In the genomic region with DNA sequence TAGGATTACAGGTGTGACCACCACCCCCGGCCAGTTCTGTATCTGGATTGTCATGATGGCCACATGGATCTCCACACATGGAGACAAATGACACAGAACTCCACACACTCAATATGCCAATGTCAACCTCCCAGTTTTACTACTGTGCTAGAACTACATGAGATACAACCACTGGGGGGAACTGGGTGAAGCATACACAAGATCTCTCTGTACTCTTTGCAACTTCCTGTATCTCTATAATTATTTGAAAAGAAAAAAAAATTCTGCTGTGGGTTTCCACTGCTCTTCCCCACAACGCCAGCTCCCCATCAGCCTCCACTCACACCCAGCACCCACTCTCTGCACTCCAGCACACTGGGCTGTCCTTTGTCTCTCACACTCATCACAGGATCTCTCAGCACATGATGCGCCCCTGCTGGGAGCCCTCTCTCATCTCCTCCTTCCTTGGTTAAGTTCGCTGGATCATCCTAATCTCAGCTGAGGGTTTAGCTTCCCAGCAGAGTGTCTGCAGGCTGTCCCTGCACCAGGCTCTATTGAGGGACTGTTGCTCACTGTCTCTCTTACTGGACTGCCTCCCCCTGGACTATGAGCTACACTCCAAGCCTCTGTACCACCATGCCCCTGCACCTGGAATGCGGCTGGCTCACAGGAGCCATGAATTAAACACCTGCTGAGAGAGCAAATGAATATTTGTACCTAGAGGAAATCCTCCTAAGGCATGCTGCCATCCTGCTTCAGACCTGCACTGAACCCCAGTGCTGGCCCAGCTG, we compare ENCODE assay signal across 20 cellular contexts. TPM values are rescaled to one million over a fixed set of nuclear protein-coding genes. Genes with fewer than 3 reads are reported as not detected.
DNase-seq lines count a peak whose midpoint lies in the region; ATAC-seq and TF ChIP-seq lines count a peak whose summit lies in the region.
"Had no signal": no experiment of that assay in that cellular context is flagged by ENCODE, and none has a peak within 500 bp of the region (broad histone marks: within the 10 kb centered on the region; RNA-seq: fewer than 3 reads in every experiment).

No MANE protein-coding gene starts in this region.

- ATAC-seq in CD4-positive, alpha-beta T cell (ENCODE audit: poor library complexity), result peak; percentile 62
- ATAC-seq in activated naive CD8-positive, alpha-beta T cell treated with anti-CD3 and anti-CD28 coated beads, Interleukin-2, amount 10 ng/mL, durations not matched to agents 7 days and 5 days (ENCODE audit: low read depth), result peak; percentile 44
- ATAC-seq in lower lobe of right lung (peak in 1 of 2 donors; percentile 33), HG02763 (IDR thresholded peaks at IDR 0.05; ENCODE audit: unreplicated experiment) (no peak)

- no peak overlapping the region for H3K27ac ChIP-seq in CD4-positive, alpha-beta T cell (ENCODE audit: low read depth, low read length)
- H3K27ac ChIP-seq in CD8-positive, alpha-beta memory T cell (ENCODE audit: low read depth, low read length), result no peak overlapping the region
- peak overlapping the region; percentile 15 for H3K27ac ChIP-seq in lower lobe of right lung
- H3K27ac ChIP-seq: heart right ventricle had no signal

- H3K36me3 ChIP-seq in CD8-positive, alpha-beta memory T cell (ENCODE audit: insufficient read depth, low read length), result peaks cover 37% of the 10 kb centered on the region
- H3K36me3 ChIP-seq in lower lobe of right lung, result peaks cover 100% of the 10 kb centered on the region

- no peak for TF ChIP-seq CTCF in CD4-positive, alpha-beta T cell (IDR thresholded peaks at IDR 0.05)
- no peak for TF ChIP-seq CTCF in lower lobe of right lung (IDR thresholded peaks at IDR 0.05)

- POLR2A ChIA-PET in CD4-positive, alpha-beta T cell (lab: Charles Lee), result interaction anchor here (1.6 to 6.6 kb wide), 2 partner anchors 12 to 29 kb away, joined by 3 to 47 read pairs; a partner anchor contains a TSS
- POLR2A ChIA-PET in CD8-positive, alpha-beta memory T cell (lab: Charles Lee), result no interaction called here
- POLR2A ChIA-PET in activated naive CD8-positive, alpha-beta T cell treated with anti-CD3 and anti-CD28 coated beads, Interleukin-2, amount 10 ng/mL, durations not matched to agents 7 days and 5 days (lab: Charles Lee), result interaction anchor here (0.6 to 4.5 kb wide), 3 partner anchors 11 to 117 kb away, joined by 4 to 36 read pairs (median 4); a partner anchor contains a TSS

- no peaks in the 10 kb centered on the region for H3K27me3 Mint-ChIP-seq in CD4-positive, alpha-beta T cell
- H3K27me3 Mint-ChIP-seq in CD8-positive, alpha-beta memory T cell, result no peaks in the 10 kb centered on the region
- H3K27me3 Mint-ChIP-seq in activated naive CD8-positive, alpha-beta T cell treated with anti-CD3 and anti-CD28 coated beads, Interleukin-2, amount 10 ng/mL, durations not matched to agents 7 days and 5 days, result no peaks in the 10 kb centered on the region
- H3K27me3 Mint-ChIP-seq: activated B cell treated with CpG ODN at 0.5 μM for 24 hours; central memory CD8-positive, alpha-beta T cell; naive B cell; progenitor cell of endocrine pancreas had no signal

- intact Hi-C loops in CD4-positive, alpha-beta T cell (cut with DNase I, micrococcal nuclease), result no loop called here
- intact Hi-C loops in lower lobe of right lung (cut with DNase I), result no loop called here

- no peaks in the 10 kb centered on the region for H3K9me3 Mint-ChIP-seq in CD4-positive, alpha-beta T cell
- H3K9me3 Mint-ChIP-seq in CD8-positive, alpha-beta memory T cell, result no peaks in the 10 kb centered on the region
- no peaks in the 10 kb centered on the region for H3K9me3 Mint-ChIP-seq in activated naive CD8-positive, alpha-beta T cell treated with anti-CD3 and anti-CD28 coated beads, Interleukin-2, amount 10 ng/mL, durations not matched to agents 7 days and 5 days
- H3K9me3 Mint-ChIP-seq: activated B cell treated with CpG ODN at 0.5 μM for 24 hours; central memory CD8-positive, alpha-beta T cell; naive B cell had no signal

- peaks cover 81% of the 10 kb centered on the region for H3K36me3 Mint-ChIP-seq in CD4-positive, alpha-beta T cell (ENCODE audit: low read depth)
- peaks cover 0 to 86% (median 25%) of the 10 kb centered on the region in 3 donors for H3K36me3 Mint-ChIP-seq in CD8-positive, alpha-beta memory T cell
- peaks cover 21% of the 10 kb centered on the region for H3K36me3 Mint-ChIP-seq in activated naive CD8-positive, alpha-beta T cell treated with anti-CD3 and anti-CD28 coated beads, Interleukin-2, amount 10 ng/mL, durations not matched to agents 7 days and 5 days

- no peak for DNase-seq in CD4-positive, alpha-beta T cell
- peak in 1 of 5 donors; percentile 17 for DNase-seq in CD8-positive, alpha-beta memory T cell
- DNase-seq in activated naive CD8-positive, alpha-beta T cell treated with anti-CD3 and anti-CD28 coated beads, Interleukin-2, amount 10 ng/mL, durations not matched to agents 7 days and 5 days, result no peak
- DNase-seq in lower lobe of right lung (no peak), OCI-M2 (lab: John Stamatoyannopoulos, UW; ENCODE audit: unreplicated experiment) (no peak), SHP77 (lab: John Stamatoyannopoulos, UW) (no peak)
- DNase-seq: activated B cell treated with CpG ODN at 0.5 μM for 24 hours; amniotic stem cell; effector CD4-positive, alpha-beta T cell; HCEC 1CT; heart right ventricle; KG1; naive B cell; NCI-H526; SHP77 treated with DMSO at 0.1 percent for 48 hours; stimulated activated CD4-positive, alpha-beta T cell treated with anti-CD3 and anti-CD28 coated beads, Interleukin-4, amount 100 ng/mL, for 4 hours had no signal

- CTCF ChIA-PET in CD4-positive, alpha-beta T cell (lab: Charles Lee), result no interaction called here
- CTCF ChIA-PET in CD8-positive, alpha-beta memory T cell (lab: Charles Lee), result interaction anchor here (0.7 to 1.5 kb wide), 4 partner anchors 29 to 162 kb away, joined by 3 read pairs; no protein-coding TSS in a partner anchor

- H3K4me1 ChIP-seq in CD8-positive, alpha-beta memory T cell (ENCODE audit: insufficient read depth, low read length), result no peaks in the 10 kb centered on the region
- no peaks in the 10 kb centered on the region for H3K4me1 ChIP-seq in lower lobe of right lung
- H3K4me1 ChIP-seq: heart right ventricle had no signal

- no peak overlapping the region for H3K4me3 Mint-ChIP-seq in CD4-positive, alpha-beta T cell
- no peak overlapping the region for H3K4me3 Mint-ChIP-seq in CD8-positive, alpha-beta memory T cell
- no peak overlapping the region for H3K4me3 Mint-ChIP-seq in activated naive CD8-positive, alpha-beta T cell treated with anti-CD3 and anti-CD28 coated beads, Interleukin-2, amount 10 ng/mL, durations not matched to agents 7 days and 5 days
- H3K4me3 Mint-ChIP-seq: activated B cell treated with CpG ODN at 0.5 μM for 24 hours; central memory CD8-positive, alpha-beta T cell; naive B cell had no signal

- no peaks in the 10 kb centered on the region for H3K27me3 ChIP-seq in CD4-positive, alpha-beta T cell (ENCODE audit: control insufficient read depth, insufficient read depth, low read length)
- no peaks in the 10 kb centered on the region for H3K27me3 ChIP-seq in CD8-positive, alpha-beta memory T cell (ENCODE audit: insufficient read depth, low read length, poor library complexity, severe bottlenecking)
- H3K27me3 ChIP-seq in lower lobe of right lung (ENCODE audit: low read depth), result no peaks in the 10 kb centered on the region
- H3K27me3 ChIP-seq: heart right ventricle had no signal

- H3K9me3 ChIP-seq in CD4-positive, alpha-beta T cell (ENCODE audit: control insufficient read depth, low read length), result no peaks in the 10 kb centered on the region
- H3K9me3 ChIP-seq in CD8-positive, alpha-beta memory T cell (ENCODE audit: low read length), result no peaks in the 10 kb centered on the region
- no peaks in the 10 kb centered on the region for H3K9me3 ChIP-seq in lower lobe of right lung
- H3K9me3 ChIP-seq: heart right ventricle had no signal

- H3K4me1 Mint-ChIP-seq in CD4-positive, alpha-beta T cell (ENCODE audit: low read depth), result peaks cover 21% of the 10 kb centered on the region
- peaks cover 0 to 10% (median 8%) of the 10 kb centered on the region in 3 donors for H3K4me1 Mint-ChIP-seq in CD8-positive, alpha-beta memory T cell
- H3K4me1 Mint-ChIP-seq in activated naive CD8-positive, alpha-beta T cell treated with anti-CD3 and anti-CD28 coated beads, Interleukin-2, amount 10 ng/mL, durations not matched to agents 7 days and 5 days, result peaks cover 6% of the 10 kb centered on the region
- H3K4me1 Mint-ChIP-seq: activated B cell treated with CpG ODN at 0.5 μM for 24 hours had no signal

- no peak overlapping the region for H3K4me3 ChIP-seq in CD8-positive, alpha-beta memory T cell (ENCODE audit: low read length)
- H3K4me3 ChIP-seq in lower lobe of right lung, result no peak overlapping the region
- H3K4me3 ChIP-seq: heart right ventricle, smooth muscle cell had no signal

- H3K27ac Mint-ChIP-seq in CD4-positive, alpha-beta T cell, result peak overlapping the region; percentile 43
- H3K27ac Mint-ChIP-seq in CD8-positive, alpha-beta memory T cell, result peak overlapping the region in 6 of 8 donors; percentile 1 to 79 (median 45)
- peak overlapping the region; percentile 63 for H3K27ac Mint-ChIP-seq in activated naive CD8-positive, alpha-beta T cell treated with anti-CD3 and anti-CD28 coated beads, Interleukin-2, amount 10 ng/mL, durations not matched to agents 7 days and 5 days
- H3K27ac Mint-ChIP-seq: activated B cell treated with CpG ODN at 0.5 μM for 24 hours, progenitor cell of endocrine pancreas had no signal

RNA-seq across cellular contexts. Expression of a gene that starts 10.7 kb away (rescaled TPM):
- total RNA-seq in CD4-positive, alpha-beta T cell, result 10 to 100 TPM; 47.5 to 48.1 TPM
- total RNA-seq in CD8-positive, alpha-beta memory T cell, result 10 to 100 TPM; 22.9 to 28.6 TPM
- polyA plus RNA-seq in CD8-positive, alpha-beta memory T cell, result 14.9 TPM
- 10 to 100 TPM; 62.5 to 72.6 TPM for total RNA-seq in activated naive CD8-positive, alpha-beta T cell treated with anti-CD3 and anti-CD28 coated beads, Interleukin-2, amount 10 ng/mL, durations not matched to agents 7 days and 5 days
- 29.9 TPM for total RNA-seq in lower lobe of right lung

RNA-seq across cellular contexts. Expression of a gene that starts 28.6 kb away (rescaled TPM):
- 10 to 100 TPM; 28.2 to 28.5 TPM for total RNA-seq in CD4-positive, alpha-beta T cell
- 10 to 100 TPM; 84.6 to 94.7 TPM for total RNA-seq in CD8-positive, alpha-beta memory T cell
- 91.6 TPM for polyA plus RNA-seq in CD8-positive, alpha-beta memory T cell
- 10 to 100 TPM; 52.1 to 59.0 TPM for total RNA-seq in activated naive CD8-positive, alpha-beta T cell treated with anti-CD3 and anti-CD28 coated beads, Interleukin-2, amount 10 ng/mL, durations not matched to agents 7 days and 5 days
- 31.0 TPM for total RNA-seq in lower lobe of right lung

RNA-seq across cellular contexts. Expression of a gene that starts 51.4 kb away (rescaled TPM):
- 100 to 1,000 TPM; 260 to 267 TPM for total RNA-seq in CD4-positive, alpha-beta T cell
- total RNA-seq in CD8-positive, alpha-beta memory T cell, result 100 to 1,000 TPM; 474 to 487 TPM
- 931 TPM for polyA plus RNA-seq in CD8-positive, alpha-beta memory T cell
- 100 to 1,000 TPM; 309 to 312 TPM for total RNA-seq in activated naive CD8-positive, alpha-beta T cell treated with anti-CD3 and anti-CD28 coated beads, Interleukin-2, amount 10 ng/mL, durations not matched to agents 7 days and 5 days
- 298 TPM for total RNA-seq in lower lobe of right lung
